In the genomic region with DNA sequence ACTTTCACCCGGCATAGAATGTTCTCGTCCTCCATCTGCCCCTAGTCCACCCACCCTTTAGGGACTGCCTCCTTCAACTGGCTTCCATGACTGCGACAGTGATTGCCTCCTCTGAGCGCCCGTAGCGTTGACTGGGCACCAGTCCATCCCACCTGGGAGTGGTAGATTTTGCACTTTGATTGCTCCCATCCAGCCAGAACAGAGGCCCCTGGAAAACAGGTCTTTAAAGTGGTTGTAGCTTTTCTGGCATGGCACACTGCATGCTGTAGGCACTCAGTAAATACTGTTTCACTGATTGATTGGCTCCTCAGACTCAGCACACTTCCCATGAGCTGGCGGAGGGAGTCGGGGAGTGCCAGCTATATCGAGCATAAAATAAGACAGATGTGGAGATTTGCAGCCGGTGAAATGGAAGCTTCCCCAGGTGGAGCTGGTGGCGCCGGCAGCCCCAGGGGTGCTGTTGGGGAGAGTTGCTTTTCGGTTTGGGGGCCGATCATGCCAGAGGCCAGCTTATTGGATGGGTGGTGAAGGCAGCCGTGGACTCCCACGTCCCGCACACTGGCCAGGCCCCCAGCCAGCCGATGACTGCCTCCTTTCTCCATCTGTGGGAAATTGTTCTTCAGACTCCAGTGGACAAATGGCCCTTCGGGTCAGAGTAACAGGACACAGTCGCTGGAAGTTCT, we compare ENCODE assay signal across 20 cellular contexts.
"Had no signal": no experiment of that assay in that cellular context is flagged by ENCODE, and none has a peak within 500 bp of the region (broad histone marks: within the 10 kb centered on the region; RNA-seq: fewer than 3 reads in every experiment).

No MANE protein-coding gene starts in this region.

- H3K9me3 ChIP-seq: heart right ventricle, psoas muscle, thoracic aorta had no signal

- H2AFZ ChIP-seq: parathyroid adenoma had no signal

- DNase-seq: effector memory CD4-positive, alpha-beta T cell; heart right ventricle; islet precursor cell; left ventricle myocardium superior; mesenchymal stem cell; midbrain; occipital lobe; psoas muscle; retina; stimulated activated CD4-positive, alpha-beta T cell treated with anti-CD3 and anti-CD28 coated beads, Interleukin-2, amount 100 ng/mL, for 24 hours; stimulated activated CD4-positive, alpha-beta T cell treated with anti-CD3 and anti-CD28 coated beads, Interleukin-4, amount 100 ng/mL, for 4 hours; stimulated activated naive B cell treated with anti-CD40 and anti-IgM and Interleukin-4, amounts not matched to agents 10 μg/mL and 1 μg/mL and 100 μg/mL, for 72 hours; stimulated activated naive CD8-positive, alpha-beta T cell treated with anti-CD3 and anti-CD28 coated beads, Interleukin-15, amount 100 ng/mL, for 72 hours; substantia nigra had no signal

- H3K79me2 ChIP-seq: parathyroid adenoma had no signal

- ATAC-seq: esophagus mucosa; left ventricle myocardium superior; natural killer cell treated with Interleukin-12 subunit alpha and Interleukin-12 subunit beta and Interleukin-15 and Interleukin-18, amount 100 ng/mL, for 72 hours; psoas muscle; sciatic nerve; stimulated activated naive B cell treated with anti-CD40 and anti-IgM and Interleukin-4, amounts not matched to agents 10 μg/mL and 1 μg/mL and 100 μg/mL, for 72 hours; stimulated activated naive CD8-positive, alpha-beta T cell treated with anti-CD3 and anti-CD28 coated beads, Interleukin-15, amount 100 ng/mL, for 72 hours had no signal

- H3K27ac ChIP-seq: parathyroid adenoma, psoas muscle, thoracic aorta had no signal

- H3K36me3 ChIP-seq: thoracic aorta had no signal

- H3K4me3 ChIP-seq: heart right ventricle, lung, psoas muscle, thoracic aorta had no signal

- H3K27me3 ChIP-seq: heart right ventricle had no signal
